30 cellular contexts compared by ENCODE assay signal in the genomic region with DNA sequence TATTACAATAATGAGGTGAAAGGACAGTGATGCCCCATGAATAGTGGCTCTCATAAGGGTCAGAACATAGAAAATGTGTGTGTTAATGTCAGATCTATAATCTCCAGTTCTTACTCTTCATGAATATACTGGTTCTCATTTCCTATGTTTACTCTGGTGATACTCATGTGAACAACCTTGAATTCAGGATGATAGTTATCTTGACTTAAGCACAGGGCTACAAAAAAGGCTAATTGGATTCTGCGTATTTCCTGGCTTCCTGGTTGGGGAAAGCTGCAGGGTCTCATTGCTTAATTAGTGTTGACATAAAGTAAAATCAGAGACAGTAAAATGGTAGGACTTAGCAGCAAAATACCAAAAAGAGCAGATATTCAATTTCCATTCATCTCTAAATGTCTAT.
"Had no signal": no experiment of that assay in that cellular context is flagged by ENCODE, and none has a peak within 500 bp of the region (broad histone marks: within the 10 kb centered on the region; RNA-seq: fewer than 3 reads in every experiment).

No MANE protein-coding gene starts in this region.

- ATAC-seq: activated CD4-positive, CD25-positive, alpha-beta regulatory T cell treated with anti-CD3 and anti-CD28 coated beads, Interleukin-2, amount 50 U/mL, for 24 hours; activated CD8-positive, alpha-beta T cell treated with anti-CD3 and anti-CD28 coated beads for 36 hours; activated T-cell treated with anti-CD3 and anti-CD28 coated beads, Interleukin-2, amount 50 U/mL, for 4 hours; activated T-helper 17 cell treated with anti-CD3 and anti-CD28 coated beads, Interleukin-2, amount 50 U/mL, for 72 hours; body of pancreas; effector memory CD8-positive, alpha-beta T cell; gastroesophageal sphincter; heart right ventricle had no signal

- FAIRE-seq: colon, endometrium, endothelial cell of umbilical vein had no signal

- DNase-seq: activated B cell treated with CpG ODN at 0.5 μM for 24 hours; activated CD4-positive, alpha-beta T cell treated with anti-CD3 and anti-CD28 coated beads for 48 hours; activated CD4-positive, alpha-beta T cell treated with anti-CD3 and anti-CD28 coated beads, Interleukin-2, amount 50 U/mL, for 1 hour; activated CD4-positive, alpha-beta T cell treated with anti-CD3 and anti-CD28 coated beads, Interleukin-2, amount 50 U/mL, for 48 hours; activated CD8-positive, alpha-beta memory T cell treated with anti-CD3 and anti-CD28 coated beads for 24 hours; activated CD8-positive, alpha-beta T cell treated with anti-CD3 and anti-CD28 coated beads for 36 hours; activated effector memory CD4-positive, alpha-beta T cell treated with Interleukin-2 at 50 U/mL for 16 hours; activated gamma-delta T cell treated with Interleukin-2 at 50 U/mL for 16 hours; activated naive CD4-positive, alpha-beta T cell treated with anti-CD3 and anti-CD28 coated beads, Interleukin-2, amount 50 U/mL, for 16 hours; activated naive CD4-positive, alpha-beta T cell treated with Interleukin-2 at 50 U/mL for 16 hours; activated T-cell treated with anti-CD3 and anti-CD28 coated beads, Interleukin-2, amount 50 U/mL, for 4 hours; amygdala; aorta; body of pancreas; caudate nucleus; cortex of kidney; dermis blood vessel endothelial cell; effector CD4-positive, alpha-beta T cell; effector memory CD8-positive, alpha-beta T cell; esophagus squamous epithelium; foreskin melanocyte; heart right ventricle; T1000; WERI-Rb-1 had no signal
